ENCODE assay signal across 29 cellular contexts in the genomic region with DNA sequence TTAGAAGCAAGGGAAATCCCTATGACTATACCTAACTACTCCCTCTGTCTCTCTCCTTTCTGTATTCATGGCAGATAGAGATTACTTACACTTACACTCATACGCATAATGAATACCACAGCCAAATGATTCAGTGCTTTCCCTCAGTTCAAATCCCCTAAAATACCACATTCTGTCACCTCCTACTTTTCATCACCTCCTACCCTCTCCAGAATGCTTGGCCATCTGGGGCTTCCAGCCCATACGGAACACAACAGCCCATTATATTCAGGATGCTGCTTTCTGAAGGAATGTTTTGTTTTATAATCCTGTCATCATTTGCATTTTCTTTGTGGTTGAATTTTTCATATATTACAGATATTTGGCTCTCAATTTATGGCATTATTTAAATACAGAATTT.
"Had no signal": no experiment of that assay in that cellular context is flagged by ENCODE, and none has a peak within 500 bp of the region (broad histone marks: within the 10 kb centered on the region; RNA-seq: fewer than 3 reads in every experiment).

No MANE protein-coding gene starts in this region.

- H3K27ac ChIP-seq: brain microvascular endothelial cell, esophagus muscularis mucosa, foreskin keratinocyte, WERI-Rb-1 had no signal

- H3K4me1 Mint-ChIP-seq: activated B cell treated with CpG ODN at 0.5 μM for 24 hours; activated T-helper 17 cell treated with anti-CD3 and anti-CD28 coated beads, Interleukin-2, amount 50 U/mL, for 72 hours; T-helper 17 cell had no signal

- H3K27me3 ChIP-seq: brain microvascular endothelial cell, esophagus muscularis mucosa, foreskin keratinocyte had no signal

- H3K4me1 ChIP-seq: esophagus muscularis mucosa, foreskin keratinocyte had no signal

- DNase-seq: activated B cell treated with CpG ODN at 0.5 μM for 24 hours; activated CD4-positive, alpha-beta T cell treated with anti-CD3 and anti-CD28 coated beads for 48 hours; activated CD4-positive, alpha-beta T cell treated with anti-CD3 and anti-CD28 coated beads, Interleukin-2, amount 50 U/mL, for 1 hour; activated CD4-positive, alpha-beta T cell treated with anti-CD3 and anti-CD28 coated beads, Interleukin-2, amount 50 U/mL, for 48 hours; activated CD8-positive, alpha-beta memory T cell treated with anti-CD3 and anti-CD28 coated beads for 24 hours; activated CD8-positive, alpha-beta T cell treated with anti-CD3 and anti-CD28 coated beads for 36 hours; activated effector memory CD4-positive, alpha-beta T cell treated with Interleukin-2 at 50 U/mL for 16 hours; activated gamma-delta T cell treated with Interleukin-2 at 50 U/mL for 16 hours; activated naive CD4-positive, alpha-beta T cell treated with anti-CD3 and anti-CD28 coated beads, Interleukin-2, amount 50 U/mL, for 16 hours; activated naive CD4-positive, alpha-beta T cell treated with Interleukin-2 at 50 U/mL for 16 hours; activated T-cell treated with anti-CD3 and anti-CD28 coated beads, Interleukin-2, amount 50 U/mL, for 4 hours; amniotic stem cell; brain microvascular endothelial cell; cortex of kidney; dermis blood vessel endothelial cell; effector CD4-positive, alpha-beta T cell; effector memory CD8-positive, alpha-beta T cell; erythroblast; foreskin keratinocyte; head of caudate nucleus; T-helper 1 cell; T-helper 17 cell; T1000; WERI-Rb-1 had no signal

- H3K4me3 ChIP-seq: esophagus muscularis mucosa had no signal

- H3K27me3 Mint-ChIP-seq: activated B cell treated with CpG ODN at 0.5 μM for 24 hours; activated CD8-positive, alpha-beta T cell treated with anti-CD3 and anti-CD28 coated beads for 36 hours; activated naive CD8-positive, alpha-beta T cell; activated T-helper 17 cell treated with anti-CD3 and anti-CD28 coated beads, Interleukin-2, amount 50 U/mL, for 72 hours; effector memory CD8-positive, alpha-beta T cell; T-helper 17 cell had no signal

- H3K27ac Mint-ChIP-seq: activated B cell treated with CpG ODN at 0.5 μM for 24 hours; activated CD8-positive, alpha-beta T cell treated with anti-CD3 and anti-CD28 coated beads for 36 hours; activated naive CD8-positive, alpha-beta T cell; activated T-helper 17 cell treated with anti-CD3 and anti-CD28 coated beads, Interleukin-2, amount 50 U/mL, for 72 hours; effector memory CD8-positive, alpha-beta T cell; T-helper 17 cell; T-helper 2 cell treated with Interferon-gamma antibody and Interleukin-4, amounts not matched to agents 5 μg/mL and 100 μg/mL, for 36 hours had no signal

- H3K9me3 ChIP-seq: esophagus muscularis mucosa had no signal

- H3K4me3 Mint-ChIP-seq: activated B cell treated with CpG ODN at 0.5 μM for 24 hours; activated CD8-positive, alpha-beta T cell treated with anti-CD3 and anti-CD28 coated beads for 36 hours; activated naive CD8-positive, alpha-beta T cell; activated T-cell treated with anti-CD3 and anti-CD28 coated beads, Interleukin-2, amount 50 U/mL, for 4 hours; activated T-helper 17 cell treated with anti-CD3 and anti-CD28 coated beads, Interleukin-2, amount 50 U/mL, for 72 hours; effector memory CD8-positive, alpha-beta T cell; T-helper 17 cell; T-helper 2 cell treated with Interferon-gamma antibody and Interleukin-4, amounts not matched to agents 5 μg/mL and 100 μg/mL, for 36 hours had no signal

- H3K36me3 ChIP-seq: brain microvascular endothelial cell, esophagus muscularis mucosa, WERI-Rb-1 had no signal

- H3K36me3 Mint-ChIP-seq: activated naive CD8-positive, alpha-beta T cell had no signal

- ATAC-seq: activated CD4-positive, CD25-positive, alpha-beta regulatory T cell treated with anti-CD3 and anti-CD28 coated beads, Interleukin-2, amount 50 U/mL, for 24 hours; activated CD8-positive, alpha-beta T cell treated with anti-CD3 and anti-CD28 coated beads for 36 hours; activated T-cell treated with anti-CD3 and anti-CD28 coated beads, Interleukin-2, amount 50 U/mL, for 4 hours; activated T-helper 17 cell treated with anti-CD3 and anti-CD28 coated beads, Interleukin-2, amount 50 U/mL, for 72 hours; effector memory CD8-positive, alpha-beta T cell; foreskin keratinocyte; T-helper 17 cell had no signal
